Comparison of ENCODE assay signal across 28 cellular contexts in the genomic region with DNA sequence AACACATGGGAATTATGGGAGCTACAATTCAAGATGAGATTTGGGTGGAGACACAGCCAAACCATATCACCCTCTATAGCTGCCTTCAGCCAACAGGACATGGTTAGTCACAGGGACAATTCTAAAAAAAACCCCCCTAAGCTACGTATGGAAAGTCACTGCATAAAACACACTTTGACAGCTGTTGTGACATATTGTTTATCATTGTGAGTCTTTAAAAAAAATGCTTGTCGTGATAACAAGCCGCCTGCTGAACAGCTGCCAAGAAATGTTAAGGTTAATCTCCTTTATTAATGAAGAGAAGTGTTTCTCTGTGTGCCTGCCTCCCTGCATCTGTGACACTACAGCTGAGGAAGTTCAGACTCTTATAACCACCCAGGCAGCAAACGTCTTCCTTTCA.
"Had no signal": no experiment of that assay in that cellular context is flagged by ENCODE, and none has a peak within 500 bp of the region (broad histone marks: within the 10 kb centered on the region; RNA-seq: fewer than 3 reads in every experiment).

No MANE protein-coding gene starts in this region.

- H3K4me3 Mint-ChIP-seq: activated CD4-positive, alpha-beta T cell treated with anti-CD3 and anti-CD28 coated beads, Interleukin-2, amount 10 ng/mL, durations not matched to agents 7 days and 5 days; activated CD8-positive, alpha-beta T cell treated with anti-CD3 and anti-CD28 coated beads for 36 hours; activated naive CD4-positive, alpha-beta T cell treated with anti-CD3 and anti-CD28 coated beads, Interleukin-2, amount 50 U/mL, for 24 hours; activated naive CD8-positive, alpha-beta T cell treated with anti-CD3 and anti-CD28 coated beads for 36 hours; activated naive CD8-positive, alpha-beta T cell treated with anti-CD3 and anti-CD28 coated beads, Interleukin-2, amount 50 U/mL, for 24 hours; activated T-cell treated with anti-CD3 and anti-CD28 coated beads, Interleukin-2, amount 50 U/mL, for 4 hours; activated T-helper 17 cell treated with anti-CD3 and anti-CD28 coated beads, Interleukin-2, amount 50 U/mL, for 72 hours; effector memory CD8-positive, alpha-beta T cell; WTC11 had no signal

- H3K9me3 ChIP-seq: adrenal gland, body of pancreas, esophagus squamous epithelium, heart left ventricle had no signal

- H3K27ac Mint-ChIP-seq: activated CD4-positive, alpha-beta T cell treated with anti-CD3 and anti-CD28 coated beads, Interleukin-2, amount 10 ng/mL, durations not matched to agents 7 days and 5 days; activated CD8-positive, alpha-beta T cell treated with anti-CD3 and anti-CD28 coated beads for 36 hours; activated naive CD4-positive, alpha-beta T cell treated with anti-CD3 and anti-CD28 coated beads, Interleukin-2, amount 50 U/mL, for 24 hours; activated naive CD8-positive, alpha-beta T cell treated with anti-CD3 and anti-CD28 coated beads for 36 hours; activated naive CD8-positive, alpha-beta T cell treated with anti-CD3 and anti-CD28 coated beads, Interleukin-2, amount 50 U/mL, for 24 hours; activated T-helper 17 cell treated with anti-CD3 and anti-CD28 coated beads, Interleukin-2, amount 50 U/mL, for 72 hours; effector memory CD8-positive, alpha-beta T cell; WTC11 had no signal

- H3K4me3 ChIP-seq: adrenal gland, body of pancreas, esophagus squamous epithelium, heart left ventricle had no signal

- H3K27ac ChIP-seq: adrenal gland, body of pancreas, epithelial cell of prostate, esophagus squamous epithelium, heart left ventricle had no signal

- H3K9me3 Mint-ChIP-seq: activated CD4-positive, alpha-beta T cell treated with anti-CD3 and anti-CD28 coated beads, Interleukin-2, amount 10 ng/mL, durations not matched to agents 7 days and 5 days; activated CD8-positive, alpha-beta T cell treated with anti-CD3 and anti-CD28 coated beads for 36 hours; activated naive CD4-positive, alpha-beta T cell treated with anti-CD3 and anti-CD28 coated beads, Interleukin-2, amount 50 U/mL, for 24 hours; activated naive CD8-positive, alpha-beta T cell treated with anti-CD3 and anti-CD28 coated beads for 36 hours; activated naive CD8-positive, alpha-beta T cell treated with anti-CD3 and anti-CD28 coated beads, Interleukin-2, amount 50 U/mL, for 24 hours; activated T-cell treated with anti-CD3 and anti-CD28 coated beads, Interleukin-2, amount 50 U/mL, for 4 hours; activated T-helper 17 cell treated with anti-CD3 and anti-CD28 coated beads, Interleukin-2, amount 50 U/mL, for 72 hours; effector memory CD8-positive, alpha-beta T cell had no signal

- H3K4me1 ChIP-seq: adrenal gland, body of pancreas, esophagus squamous epithelium, heart left ventricle had no signal

- H3K36me3 ChIP-seq: adrenal gland, esophagus squamous epithelium, heart left ventricle had no signal

- H3K36me3 Mint-ChIP-seq: activated naive CD4-positive, alpha-beta T cell treated with anti-CD3 and anti-CD28 coated beads, Interleukin-2, amount 50 U/mL, for 24 hours; activated naive CD8-positive, alpha-beta T cell treated with anti-CD3 and anti-CD28 coated beads for 36 hours had no signal

- H3K4me1 Mint-ChIP-seq: activated CD4-positive, alpha-beta T cell treated with anti-CD3 and anti-CD28 coated beads, Interleukin-2, amount 10 ng/mL, durations not matched to agents 7 days and 5 days; activated naive CD4-positive, alpha-beta T cell treated with anti-CD3 and anti-CD28 coated beads, Interleukin-2, amount 50 U/mL, for 24 hours; activated naive CD8-positive, alpha-beta T cell treated with anti-CD3 and anti-CD28 coated beads for 36 hours; activated naive CD8-positive, alpha-beta T cell treated with anti-CD3 and anti-CD28 coated beads, Interleukin-2, amount 50 U/mL, for 24 hours; activated T-helper 17 cell treated with anti-CD3 and anti-CD28 coated beads, Interleukin-2, amount 50 U/mL, for 72 hours; WTC11 had no signal

- DNase-seq: activated CD4-positive, alpha-beta T cell treated with anti-CD3 and anti-CD28 coated beads for 1 hour; activated CD4-positive, alpha-beta T cell treated with anti-CD3 and anti-CD28 coated beads for 4 hours; activated CD4-positive, alpha-beta T cell treated with anti-CD3 and anti-CD28 coated beads, Interleukin-2, amount 10 ng/mL, durations not matched to agents 7 days and 5 days; activated CD4-positive, alpha-beta T cell treated with anti-CD3 and anti-CD28 coated beads, Interleukin-2, amount 50 U/mL, for 4 hours; activated CD8-positive, alpha-beta memory T cell treated with anti-CD3 and anti-CD28 coated beads for 24 hours; activated CD8-positive, alpha-beta T cell treated with anti-CD3 and anti-CD28 coated beads for 36 hours; activated effector memory CD4-positive, alpha-beta T cell treated with Interleukin-2 at 50 U/mL for 16 hours; activated gamma-delta T cell treated with Interleukin-2 at 50 U/mL for 16 hours; activated naive CD4-positive, alpha-beta T cell treated with Interleukin-2 at 50 U/mL for 16 hours; activated naive CD8-positive, alpha-beta T cell treated with anti-CD3 and anti-CD28 coated beads for 36 hours; activated naive CD8-positive, alpha-beta T cell treated with anti-CD3 and anti-CD28 coated beads, Interleukin-2, amount 50 U/mL, for 24 hours; activated T-cell treated with anti-CD3 and anti-CD28 coated beads, Interleukin-2, amount 50 U/mL, for 4 hours; adrenal gland; amygdala; aorta; body of pancreas; caudate nucleus; cortex of kidney; dermis blood vessel endothelial cell; effector CD4-positive, alpha-beta T cell; effector memory CD8-positive, alpha-beta T cell; esophagus squamous epithelium; heart left ventricle; T-helper 2 cell had no signal

- H3K27me3 Mint-ChIP-seq: activated CD4-positive, alpha-beta T cell treated with anti-CD3 and anti-CD28 coated beads, Interleukin-2, amount 10 ng/mL, durations not matched to agents 7 days and 5 days; activated naive CD4-positive, alpha-beta T cell treated with anti-CD3 and anti-CD28 coated beads, Interleukin-2, amount 50 U/mL, for 24 hours; activated naive CD8-positive, alpha-beta T cell treated with anti-CD3 and anti-CD28 coated beads for 36 hours; activated naive CD8-positive, alpha-beta T cell treated with anti-CD3 and anti-CD28 coated beads, Interleukin-2, amount 50 U/mL, for 24 hours had no signal

- ATAC-seq: activated CD8-positive, alpha-beta T cell treated with anti-CD3 and anti-CD28 coated beads for 36 hours; activated naive CD8-positive, alpha-beta T cell treated with anti-CD3 and anti-CD28 coated beads, Interleukin-2, amount 50 U/mL, for 24 hours; activated T-cell treated with anti-CD3 and anti-CD28 coated beads, Interleukin-2, amount 50 U/mL, for 4 hours; activated T-helper 17 cell treated with anti-CD3 and anti-CD28 coated beads, Interleukin-2, amount 50 U/mL, for 72 hours; body of pancreas; effector memory CD8-positive, alpha-beta T cell; heart left ventricle; WTC11 had no signal

- H3K27me3 ChIP-seq: adrenal gland, body of pancreas, esophagus squamous epithelium had no signal
